In genomic region chr9:83965350-83966208, GRCh38 we compare ENCODE assay signal across 1 cellular context.
TF ChIP-seq lines count a peak whose summit lies in the region.

No MANE protein-coding gene starts in this region.

TF ChIP-seq in endothelial cell of umbilical vein, 7 proteins besides CTCF, POLR2A, EP300 and RAD21 (continued from another document):
- TF ChIP-seq MYC (IDR thresholded peaks at IDR 0.05; ENCODE audit: low read depth, low read length) (no peak), POLR2AphosphoS5 (IDR thresholded peaks at IDR 0.05; ENCODE audit: insufficient read depth, low read depth, low read length) (no peak), EZH2 (IDR thresholded peaks at IDR 0.05; ENCODE audit: borderline replicate concordance, low read depth, low read length, severe bottlenecking) (no peak), GATA2 (IDR thresholded peaks at IDR 0.05; ENCODE audit: insufficient read depth, insufficient read length, low read depth, low read length) (no peak)
